In genomic region chr17:18960803-18961511, GRCh38 we compare ENCODE assay signal across 1 cellular context.
TF ChIP-seq lines count a peak whose summit lies in the region.

No MANE protein-coding gene starts in this region.

TF ChIP-seq in GM12878, 131 proteins besides CTCF, POLR2A, EP300 and RAD21 (continued from another document):
- TF ChIP-seq E4F1 (IDR thresholded peaks at IDR 0.05; ENCODE audit: borderline replicate concordance, partially characterized antibody) (no peak), ZSCAN29 (IDR thresholded peaks at IDR 0.05) (no peak), USF1 (IDR thresholded peaks at IDR 0.05; ENCODE audit: borderline replicate concordance, extremely low read length, insufficient read depth, low read depth, low read length) (peak; percentile 76), NFIC (IDR thresholded peaks at IDR 0.05; ENCODE audit: low read depth, low read length) (no peak), ZNF217 (IDR thresholded peaks at IDR 0.05) (no peak), EGR1 (IDR thresholded peaks at IDR 0.05; ENCODE audit: borderline replicate concordance in 1 of 2, low read depth in 2 of 2, low read length in 2 of 2) (no peak), FOS (IDR thresholded peaks at IDR 0.05; ENCODE audit: borderline replicate concordance, extremely low read depth, insufficient read length) (no peak), SMC3 (IDR thresholded peaks at IDR 0.05; ENCODE audit: borderline replicate concordance, low read length) (peak; percentile 90), MTA3 (IDR thresholded peaks at IDR 0.05; ENCODE audit: borderline replicate concordance, low read length) (no peak), IKZF1 (conservative IDR thresholded peaks at IDR 0.05) (no peak), STAT3 (IDR thresholded peaks at IDR 0.05; ENCODE audit: low read depth, low read length) (no peak)
